Comparison of ENCODE assay signal across 23 cellular contexts in the genomic region with DNA sequence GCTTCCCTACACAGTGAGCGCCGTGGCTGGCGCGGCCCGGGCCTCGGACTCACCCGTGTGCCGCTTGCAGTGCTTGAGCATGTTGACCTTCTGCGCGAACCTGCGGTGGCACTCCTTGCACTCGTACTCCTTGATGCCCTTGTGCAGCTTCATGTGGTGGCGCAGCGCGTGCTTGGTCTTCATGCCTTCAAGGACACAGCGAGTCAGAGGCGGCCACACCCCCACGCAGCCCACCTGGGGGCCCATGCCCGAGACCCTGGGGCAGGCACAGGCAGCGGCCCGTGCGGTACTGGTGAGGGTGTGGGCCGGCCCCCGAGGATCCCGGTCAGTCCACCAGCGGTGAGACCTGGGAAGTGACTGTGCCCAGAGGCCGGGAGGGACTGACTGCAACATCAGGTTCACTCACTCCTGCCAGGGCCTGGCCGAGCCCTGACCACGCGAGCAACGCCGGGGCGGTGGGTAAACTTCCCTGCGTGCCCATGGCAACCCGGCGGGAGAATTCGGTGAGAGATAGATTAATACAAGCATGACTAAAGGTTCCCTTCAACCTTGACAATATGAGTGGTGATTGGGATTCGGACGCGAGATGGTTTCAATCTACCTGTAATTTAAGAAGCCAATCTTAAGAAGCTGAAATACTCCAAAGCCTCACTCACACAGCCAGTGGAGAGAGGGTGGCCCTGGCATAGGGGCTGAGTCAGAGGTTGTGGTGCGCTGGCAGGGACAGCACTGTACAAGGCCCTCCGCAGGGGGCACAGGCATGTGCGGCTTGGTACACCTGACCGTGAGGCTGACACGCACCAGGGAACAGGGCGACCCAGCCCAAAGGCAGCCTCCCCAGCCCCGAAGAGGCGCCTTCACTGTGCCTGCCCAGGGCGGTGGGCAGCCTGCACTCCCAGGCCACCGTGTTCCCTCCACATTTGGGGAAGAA. TPM values are rescaled to one million over a fixed set of nuclear protein-coding genes. Genes with fewer than 3 reads are reported as not detected.
DNase-seq lines count a peak whose midpoint lies in the region; ATAC-seq and TF ChIP-seq lines count a peak whose summit lies in the region.
"Had no signal": no experiment of that assay in that cellular context is flagged by ENCODE, and none has a peak within 500 bp of the region (broad histone marks: within the 10 kb centered on the region; RNA-seq: fewer than 3 reads in every experiment).

No MANE protein-coding gene starts in this region.

- no peak overlapping the region for H3K18ac ChIP-seq in mesenchymal stem cell (ENCODE audit: low read depth in 1 of 2, low read length in 2 of 2)

- no peaks in the 10 kb centered on the region for H3K9me3 ChIP-seq in right atrium auricular region
- H3K9me3 ChIP-seq in mesenchymal stem cell (ENCODE audit: control insufficient read depth, low read length) = no peaks in the 10 kb centered on the region
- H3K9me3 ChIP-seq in upper lobe of left lung = no peaks in the 10 kb centered on the region
- H3K9me3 ChIP-seq: Peyer's patch, uterus had no signal

- H3K4me2 ChIP-seq in mesenchymal stem cell (ENCODE audit: low read length, poor library complexity, severe bottlenecking) = no peak overlapping the region
- H3K4me2 ChIP-seq: smooth muscle cell had no signal

- H3K9me3 Mint-ChIP-seq in activated T-helper 1 cell treated with anti-CD3 and anti-CD28 coated beads, Interleukin-12 subunit alpha, Interleukin-12 subunit beta, Interleukin-2, Interleukin-4 antibody, amounts not matched to agents 30 ng/mL and 10 ng/mL and 1 ng/mL, durations not matched to agents 14 hours and 24 hours and 36 hours = no peaks in the 10 kb centered on the region
- no peaks in the 10 kb centered on the region for H3K9me3 Mint-ChIP-seq in WTC11
- H3K9me3 Mint-ChIP-seq: activated B cell treated with CpG ODN at 0.5 μM for 24 hours; activated CD4-positive, alpha-beta memory T cell treated with anti-CD3 and anti-CD28 coated beads, Interleukin-2, amount 10 ng/mL, durations not matched to agents 7 days and 5 days; CD14-positive monocyte; nephron progenitor cell; T-helper 2 cell treated with Interferon-gamma antibody and Interleukin-4, amounts not matched to agents 5 μg/mL and 100 μg/mL, for 36 hours had no signal

- POLR2A ChIA-PET in WTC11 (lab: Charles Lee) = interaction anchor here (0.7 kb wide), 1 partner anchor 88 kb away, joined by 5 read pairs; no protein-coding TSS in a partner anchor

- H2BK12ac ChIP-seq in mesenchymal stem cell (ENCODE audit: low read length in 2 of 2) = peak overlapping the region in 1 of 2 experiments; percentile 55

- H3K14ac ChIP-seq in mesenchymal stem cell (ENCODE audit: low read length in 2 of 2) = peak overlapping the region in 1 of 2 experiments; percentile 19

- H4K91ac ChIP-seq in mesenchymal stem cell (ENCODE audit: low read length) = peak overlapping the region; percentile 9

- H3K27me3 Mint-ChIP-seq in activated T-helper 1 cell treated with anti-CD3 and anti-CD28 coated beads, Interleukin-12 subunit alpha, Interleukin-12 subunit beta, Interleukin-2, Interleukin-4 antibody, amounts not matched to agents 30 ng/mL and 10 ng/mL and 1 ng/mL, durations not matched to agents 14 hours and 24 hours and 36 hours (ENCODE audit: insufficient read depth) = no peaks in the 10 kb centered on the region
- no peaks in the 10 kb centered on the region for H3K27me3 Mint-ChIP-seq in WTC11 (ENCODE audit: low read depth)
- H3K27me3 Mint-ChIP-seq: activated B cell treated with CpG ODN at 0.5 μM for 24 hours; activated CD4-positive, alpha-beta memory T cell treated with anti-CD3 and anti-CD28 coated beads, Interleukin-2, amount 10 ng/mL, durations not matched to agents 7 days and 5 days; activated naive CD8-positive, alpha-beta T cell; progenitor cell of endocrine pancreas had no signal

- H3K36me3 ChIP-seq in right atrium auricular region = peaks cover 6% of the 10 kb centered on the region
- peaks cover 33 to 52% of the 10 kb centered on the region in 2 experiments for H3K36me3 ChIP-seq in mesenchymal stem cell (ENCODE audit: control insufficient read depth in 1 of 2, insufficient read depth in 2 of 2, low read depth in 1 of 2, low read length in 2 of 2)
- peaks cover 0 to 35% (median 23%) of the 10 kb centered on the region in 4 donors for H3K36me3 ChIP-seq in upper lobe of left lung
- H3K36me3 ChIP-seq: uterus had no signal

- no peak overlapping the region for H3K4me3 Mint-ChIP-seq in activated T-helper 1 cell treated with anti-CD3 and anti-CD28 coated beads, Interleukin-12 subunit alpha, Interleukin-12 subunit beta, Interleukin-2, Interleukin-4 antibody, amounts not matched to agents 30 ng/mL and 10 ng/mL and 1 ng/mL, durations not matched to agents 14 hours and 24 hours and 36 hours
- no peak overlapping the region for H3K4me3 Mint-ChIP-seq in WTC11
- H3K4me3 Mint-ChIP-seq: activated B cell treated with CpG ODN at 0.5 μM for 24 hours; activated CD4-positive, alpha-beta memory T cell treated with anti-CD3 and anti-CD28 coated beads, Interleukin-2, amount 10 ng/mL, durations not matched to agents 7 days and 5 days; activated naive CD8-positive, alpha-beta T cell; nephron progenitor cell; T-helper 2 cell treated with Interferon-gamma antibody and Interleukin-4, amounts not matched to agents 5 μg/mL and 100 μg/mL, for 36 hours had no signal

- H3K79me1 ChIP-seq in mesenchymal stem cell (replicated peaks; ENCODE audit: low read length, poor library complexity, severe bottlenecking) = no peaks in the 10 kb centered on the region

- TF ChIP-seq POLR2A in upper lobe of left lung (IDR thresholded peaks at IDR 0.05) = no peak

- no peak overlapping the region for H2AFZ ChIP-seq in mesenchymal stem cell (ENCODE audit: low read depth, low read length)

- H3K27ac ChIP-seq in right atrium auricular region (no peak overlapping the region), mesenchymal stem cell (ENCODE audit: low read length, poor library complexity, severe bottlenecking) (no peak overlapping the region), upper lobe of left lung (no peak overlapping the region)
- H3K27ac ChIP-seq: Peyer's patch, uterus had no signal

- H3K9ac ChIP-seq in mesenchymal stem cell (ENCODE audit: low read length) = peak overlapping the region; percentile 37

- H3K4ac ChIP-seq in mesenchymal stem cell (ENCODE audit: low read depth in 1 of 2, low read length in 2 of 2) = no peak overlapping the region

- H3K27ac Mint-ChIP-seq in activated T-helper 1 cell treated with anti-CD3 and anti-CD28 coated beads, Interleukin-12 subunit alpha, Interleukin-12 subunit beta, Interleukin-2, Interleukin-4 antibody, amounts not matched to agents 30 ng/mL and 10 ng/mL and 1 ng/mL, durations not matched to agents 14 hours and 24 hours and 36 hours = no peak overlapping the region
- no peak overlapping the region for H3K27ac Mint-ChIP-seq in WTC11
- H3K27ac Mint-ChIP-seq: activated B cell treated with CpG ODN at 0.5 μM for 24 hours; activated CD4-positive, alpha-beta memory T cell treated with anti-CD3 and anti-CD28 coated beads, Interleukin-2, amount 10 ng/mL, durations not matched to agents 7 days and 5 days; activated naive CD8-positive, alpha-beta T cell; nephron progenitor cell; T-helper 2 cell treated with Interferon-gamma antibody and Interleukin-4, amounts not matched to agents 5 μg/mL and 100 μg/mL, for 36 hours had no signal

- 94% methylated on average over 47 of the region's 50 CpGs for WGBS in mesenchymal stem cell
- WGBS in upper lobe of left lung, 2 donors = 92 to 96% methylated on average over 39 to 42 of the region's 50 CpGs

- H3K4me1 ChIP-seq in right atrium auricular region = no peaks in the 10 kb centered on the region
- peaks cover 5% of the 10 kb centered on the region for H3K4me1 ChIP-seq in mesenchymal stem cell (ENCODE audit: control insufficient read depth, insufficient read depth, low read depth, low read length)
- H3K4me1 ChIP-seq in upper lobe of left lung = peaks cover 0 to 7% (median 2%) of the 10 kb centered on the region in 4 donors
- H3K4me1 ChIP-seq: Peyer's patch, uterus had no signal

- intact Hi-C loops in cardiac septum (cut with DNase I) = loop anchor here (2.0 to 5.0 kb wide), 2 partner anchors 204 to 303 kb away; no protein-coding TSS in a partner anchor
- intact Hi-C loops in activated T-helper 1 cell treated with anti-CD3 and anti-CD28 coated beads, Interleukin-12 subunit alpha, Interleukin-12 subunit beta, Interleukin-2, Interleukin-4 antibody, amounts not matched to agents 30 ng/mL and 10 ng/mL and 1 ng/mL, durations not matched to agents 14 hours and 24 hours and 36 hours (cut with micrococcal nuclease) = loop anchor here (1.0 to 10.0 kb wide), 4 partner anchors 189 to 301 kb away; no protein-coding TSS in a partner anchor

- no peaks in the 10 kb centered on the region for H3K4me1 Mint-ChIP-seq in activated T-helper 1 cell treated with anti-CD3 and anti-CD28 coated beads, Interleukin-12 subunit alpha, Interleukin-12 subunit beta, Interleukin-2, Interleukin-4 antibody, amounts not matched to agents 30 ng/mL and 10 ng/mL and 1 ng/mL, durations not matched to agents 14 hours and 24 hours and 36 hours (ENCODE audit: low read depth)
- no peaks in the 10 kb centered on the region for H3K4me1 Mint-ChIP-seq in WTC11
- H3K4me1 Mint-ChIP-seq: activated CD4-positive, alpha-beta memory T cell treated with anti-CD3 and anti-CD28 coated beads, Interleukin-2, amount 10 ng/mL, durations not matched to agents 7 days and 5 days; nephron progenitor cell had no signal

- H4K8ac ChIP-seq in mesenchymal stem cell (ENCODE audit: low read length) = peak overlapping the region; percentile 66

- H2BK5ac ChIP-seq in mesenchymal stem cell (ENCODE audit: low read depth, low read length, poor library complexity, severe bottlenecking) = no peak overlapping the region

- no peak overlapping the region for H2BK120ac ChIP-seq in mesenchymal stem cell (ENCODE audit: low read depth, low read length)

- ATAC-seq in HG03439 (IDR thresholded peaks at IDR 0.05; ENCODE audit: unreplicated experiment) (peak; percentile 16), upper lobe of left lung (ENCODE audit: low FRiP score in 2 of 2) (peak; percentile 10 to 38), WTC11 (no peak)

- H2BK15ac ChIP-seq in mesenchymal stem cell (ENCODE audit: low read depth, poor library complexity, severe bottlenecking) = no peak overlapping the region

- H3K23ac ChIP-seq in mesenchymal stem cell (ENCODE audit: low read length in 2 of 2) = peak overlapping the region in 1 of 2 experiments; percentile 25

- peaks cover 13% of the 10 kb centered on the region for H3K36me3 Mint-ChIP-seq in activated T-helper 1 cell treated with anti-CD3 and anti-CD28 coated beads, Interleukin-12 subunit alpha, Interleukin-12 subunit beta, Interleukin-2, Interleukin-4 antibody, amounts not matched to agents 30 ng/mL and 10 ng/mL and 1 ng/mL, durations not matched to agents 14 hours and 24 hours and 36 hours (ENCODE audit: low read depth)
- peaks cover 12% of the 10 kb centered on the region for H3K36me3 Mint-ChIP-seq in WTC11

- CTCF ChIA-PET in WTC11 (lab: Charles Lee) = interaction anchor here (0.5 to 3.0 kb wide), 70 partner anchors 8 to 565 kb away, joined by 3 to 126 read pairs (median 4); partner anchors contain the start of gene TMPRSS2

- no peak overlapping the region for H2AK5ac ChIP-seq in mesenchymal stem cell (ENCODE audit: low read length, severe bottlenecking)

- no peak for TF ChIP-seq EP300 in upper lobe of left lung (IDR thresholded peaks at IDR 0.05)

- no peaks in the 10 kb centered on the region for H3K27me3 ChIP-seq in right atrium auricular region
- no peaks in the 10 kb centered on the region for H3K27me3 ChIP-seq in mesenchymal stem cell (ENCODE audit: control insufficient read depth in 1 of 2, insufficient read depth in 1 of 2, low read length in 2 of 2)
- no peaks in the 10 kb centered on the region for H3K27me3 ChIP-seq in upper lobe of left lung
- H3K27me3 ChIP-seq: Peyer's patch, uterus had no signal

- H3K4me3 ChIP-seq in right atrium auricular region = no peak overlapping the region
- no peak overlapping the region for H3K4me3 ChIP-seq in mesenchymal stem cell (ENCODE audit: insufficient read depth in 1 of 2, low read depth in 1 of 2, low read length in 2 of 2)
- no peak overlapping the region for H3K4me3 ChIP-seq in upper lobe of left lung
- H3K4me3 ChIP-seq: Peyer's patch, SK-N-MC, smooth muscle cell, uterus had no signal

- DNase-seq in cardiac septum (ENCODE audit: low spot score) (peak; percentile 62), right atrium auricular region (ENCODE audit: low spot score) (no peak), mesenchymal stem cell (no peak), upper lobe of left lung (peak in 1 of 2 donors; percentile 73), WTC11 (ENCODE audit: low spot score) (no peak), NOMO-1 treated with dmso at 0.1 percent for 144 hours (lab: John Stamatoyannopoulos, UW; ENCODE audit: unreplicated experiment) (no peak)
- no peak for DNase-seq in activated T-helper 1 cell treated with anti-CD3 and anti-CD28 coated beads, Interleukin-12 subunit alpha, Interleukin-12 subunit beta, Interleukin-2, Interleukin-4 antibody, amounts not matched to agents 30 ng/mL and 10 ng/mL and 1 ng/mL, durations not matched to agents 14 hours and 24 hours and 36 hours (ENCODE audit: low spot score)
- DNase-seq: DMS 273 treated with DMSO at 0.1 percent for 48 hours, GDM1, GOT3, NCI-H1048 had no signal

- TF ChIP-seq CTCF in right atrium auricular region (IDR thresholded peaks at IDR 0.05) (no peak), upper lobe of left lung (IDR thresholded peaks at IDR 0.05) (no peak), WTC11 (IDR thresholded peaks at IDR 0.05) (no peak)

RNA-seq across cellular contexts. Expression of gene RIPK4, which starts 49.1 kb away (rescaled TPM):
- 0.13 TPM for total RNA-seq in cardiac septum
- 1 to 10 TPM; 2.1 to 3.5 TPM for total RNA-seq in right atrium auricular region
- polyA plus RNA-seq in mesenchymal stem cell (2013, experiment 1 of 2) = not detected
- polyA plus RNA-seq in mesenchymal stem cell (2013, experiment 2 of 2) = not detected
- total RNA-seq in upper lobe of left lung = 10 to 100 TPM in 5 of 6 donors, 1 to 10 TPM in 1; 6.3 to 18.6 (median 14.9) TPM
- not detected in 2 replicates for total RNA-seq in activated T-helper 1 cell treated with anti-CD3 and anti-CD28 coated beads, Interleukin-12 subunit alpha, Interleukin-12 subunit beta, Interleukin-2, Interleukin-4 antibody, amounts not matched to agents 30 ng/mL and 10 ng/mL and 1 ng/mL, durations not matched to agents 14 hours and 24 hours and 36 hours
- 13.7 to 20.1 TPM (median 14.0 TPM) in 3 replicates for total RNA-seq in WTC11 (2021)
- total RNA-seq: activated CD4-positive, alpha-beta memory T cell treated with anti-CD3 and anti-CD28 coated beads, Interleukin-2, amount 10 ng/mL, durations not matched to agents 7 days and 5 days had no signal
